ENCODE assay signal across 1 cellular context in the genomic region with DNA sequence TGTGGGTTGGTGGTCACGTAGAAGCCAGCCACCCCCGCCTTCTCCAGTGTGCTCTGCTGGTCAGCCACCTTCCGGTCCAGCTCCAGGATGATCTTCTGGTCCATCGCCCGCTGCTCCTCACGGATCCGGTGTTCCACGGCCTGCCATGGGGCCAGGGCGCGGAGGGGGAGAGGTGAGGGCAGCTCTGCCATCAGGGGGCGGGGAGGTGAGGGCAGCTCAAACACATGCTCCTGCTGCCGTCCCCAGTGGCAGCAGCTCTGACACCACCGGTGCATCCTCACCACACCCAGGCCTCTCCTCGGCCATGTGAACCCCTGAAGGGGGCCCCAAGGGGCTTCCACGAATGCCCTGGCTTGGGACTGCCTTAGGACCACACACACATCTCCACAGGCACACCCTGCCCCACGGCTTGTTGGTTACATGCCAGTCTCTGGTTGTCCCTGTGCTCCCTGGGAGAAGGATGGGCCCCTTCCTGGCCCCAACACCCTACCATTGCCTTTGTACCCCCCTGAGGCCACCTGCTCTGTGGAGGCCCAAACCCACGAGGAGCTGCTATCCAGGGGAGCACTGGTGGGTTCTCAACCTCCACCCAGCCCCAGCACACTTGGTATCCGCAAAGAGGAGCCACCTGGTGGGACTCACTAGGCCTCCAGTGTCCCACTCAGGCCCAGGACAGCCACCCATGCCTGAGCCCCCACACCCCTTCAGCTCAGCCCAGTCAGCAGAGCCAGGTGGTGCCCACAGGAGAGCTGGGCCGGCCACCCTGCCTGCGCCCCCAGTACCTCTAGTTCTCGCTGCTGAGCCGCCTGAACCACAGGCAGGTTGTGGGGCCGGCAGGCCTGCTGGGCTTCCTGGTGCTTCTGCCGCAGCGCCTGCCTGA.
TF ChIP-seq lines count a peak whose summit lies in the region.

No MANE protein-coding gene starts in this region.

TF ChIP-seq in HepG2, 621 proteins besides CTCF, POLR2A, EP300 and RAD21:
- TF ChIP-seq KAT8 (CRISPR knock-in tag; IDR thresholded peaks at IDR 0.05): no peak
- TF ChIP-seq ZNF354B (CRISPR knock-in tag; IDR thresholded peaks at IDR 0.05): no peak
- TF ChIP-seq ZNF782 (CRISPR knock-in tag; IDR thresholded peaks at IDR 0.05; ENCODE audit: borderline replicate concordance): no peak
- TF ChIP-seq ZNF205 (CRISPR knock-in tag; IDR thresholded peaks at IDR 0.05): no peak
- no peak for TF ChIP-seq NRL (CRISPR knock-in tag; IDR thresholded peaks at IDR 0.05; ENCODE audit: borderline replicate concordance)
- TF ChIP-seq TEAD2 (CRISPR knock-in tag; IDR thresholded peaks at IDR 0.05): no peak
- TF ChIP-seq, protein P1, sequence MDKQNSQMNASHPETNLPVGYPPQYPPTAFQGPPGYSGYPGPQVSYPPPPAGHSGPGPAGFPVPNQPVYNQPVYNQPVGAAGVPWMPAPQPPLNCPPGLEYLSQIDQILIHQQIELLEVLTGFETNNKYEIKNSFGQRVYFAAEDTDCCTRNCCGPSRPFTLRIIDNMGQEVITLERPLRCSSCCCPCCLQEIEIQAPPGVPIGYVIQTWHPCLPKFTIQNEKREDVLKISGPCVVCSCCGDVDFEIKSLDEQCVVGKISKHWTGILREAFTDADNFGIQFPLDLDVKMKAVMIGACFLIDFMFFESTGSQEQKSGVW (CRISPR knock-in tag; IDR thresholded peaks at IDR 0.05; ENCODE audit: borderline replicate concordance): no peak
- no peak for TF ChIP-seq NR2F1 (CRISPR knock-in tag; IDR thresholded peaks at IDR 0.05)
- TF ChIP-seq, protein P2, sequence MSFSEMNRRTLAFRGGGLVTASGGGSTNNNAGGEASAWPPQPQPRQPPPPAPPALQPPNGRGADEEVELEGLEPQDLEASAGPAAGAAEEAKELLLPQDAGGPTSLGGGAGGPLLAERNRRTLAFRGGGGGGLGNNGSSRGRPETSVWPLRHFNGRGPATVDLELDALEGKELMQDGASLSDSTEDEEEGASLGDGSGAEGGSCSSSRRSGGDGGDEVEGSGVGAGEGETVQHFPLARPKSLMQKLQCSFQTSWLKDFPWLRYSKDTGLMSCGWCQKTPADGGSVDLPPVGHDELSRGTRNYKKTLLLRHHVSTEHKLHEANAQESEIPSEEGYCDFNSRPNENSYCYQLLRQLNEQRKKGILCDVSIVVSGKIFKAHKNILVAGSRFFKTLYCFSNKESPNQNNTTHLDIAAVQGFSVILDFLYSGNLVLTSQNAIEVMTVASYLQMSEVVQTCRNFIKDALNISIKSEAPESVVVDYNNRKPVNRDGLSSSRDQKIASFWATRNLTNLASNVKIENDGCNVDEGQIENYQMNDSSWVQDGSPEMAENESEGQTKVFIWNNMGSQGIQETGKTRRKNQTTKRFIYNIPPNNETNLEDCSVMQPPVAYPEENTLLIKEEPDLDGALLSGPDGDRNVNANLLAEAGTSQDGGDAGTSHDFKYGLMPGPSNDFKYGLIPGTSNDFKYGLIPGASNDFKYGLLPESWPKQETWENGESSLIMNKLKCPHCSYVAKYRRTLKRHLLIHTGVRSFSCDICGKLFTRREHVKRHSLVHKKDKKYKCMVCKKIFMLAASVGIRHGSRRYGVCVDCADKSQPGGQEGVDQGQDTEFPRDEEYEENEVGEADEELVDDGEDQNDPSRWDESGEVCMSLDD (CRISPR knock-in tag; IDR thresholded peaks at IDR 0.05; ENCODE audit: borderline replicate concordance): no peak
- no peak for TF ChIP-seq NFYB (CRISPR knock-in tag; IDR thresholded peaks at IDR 0.05)
- no peak for TF ChIP-seq ZFP41 (CRISPR knock-in tag; IDR thresholded peaks at IDR 0.05; ENCODE audit: borderline replicate concordance)
- no peak for TF ChIP-seq RBM22 (optimal IDR thresholded peaks at IDR 0.05; ENCODE audit: low read length)
- no peak for TF ChIP-seq EEA1 (CRISPR knock-in tag; IDR thresholded peaks at IDR 0.05; ENCODE audit: borderline replicate concordance)
- no peak for TF ChIP-seq HMG20B (CRISPR knock-in tag; conservative IDR thresholded peaks at IDR 0.05)
- no peak for TF ChIP-seq BHLHE40 (IDR thresholded peaks at IDR 0.05; ENCODE audit: low read length)
- TF ChIP-seq KLF9 (CRISPR knock-in tag; IDR thresholded peaks at IDR 0.05; ENCODE audit: low read depth): no peak
- TF ChIP-seq SCMH1 (CRISPR knock-in tag; IDR thresholded peaks at IDR 0.05; ENCODE audit: borderline replicate concordance): no peak
- no peak for TF ChIP-seq SRSF1 (optimal IDR thresholded peaks at IDR 0.05; ENCODE audit: low read depth, low read length)
